18 cellular contexts compared by ENCODE assay signal in the genomic region with DNA sequence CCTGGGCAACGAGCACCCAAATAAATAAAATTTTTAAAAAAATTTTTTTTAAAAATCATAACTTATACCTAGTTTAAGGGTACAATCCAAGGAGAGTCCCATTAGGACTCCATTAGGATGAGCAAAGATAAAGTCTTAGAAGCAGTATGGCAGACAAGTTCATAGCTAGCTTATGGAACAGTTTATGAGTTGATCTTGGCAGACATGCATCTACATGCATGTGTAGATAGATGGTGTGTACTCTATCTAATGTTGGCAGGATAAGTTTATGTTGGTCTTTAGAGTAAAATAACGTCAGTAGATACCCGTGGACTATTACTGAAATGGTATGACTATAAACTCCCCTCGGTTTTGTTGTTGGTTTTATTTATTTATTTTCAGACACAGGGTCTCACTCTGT. TPM values are rescaled to one million over a fixed set of nuclear protein-coding genes. Genes with fewer than 3 reads are reported as not detected.
DNase-seq lines count a peak whose midpoint lies in the region; ATAC-seq and TF ChIP-seq lines count a peak whose summit lies in the region.
"Had no signal": no experiment of that assay in that cellular context is flagged by ENCODE, and none has a peak within 500 bp of the region (broad histone marks: within the 10 kb centered on the region; RNA-seq: fewer than 3 reads in every experiment).

No MANE protein-coding gene starts in this region.

- H3K9me3 ChIP-seq in HCT116 (ENCODE audit: control insufficient read depth in 1 of 2, insufficient read depth in 1 of 2, low read depth in 1 of 2, low read length in 2 of 2): no peaks in the 10 kb centered on the region
- H3K9me3 ChIP-seq in PC-3 (ENCODE audit: low read length): no peaks in the 10 kb centered on the region
- H3K9me3 ChIP-seq in esophagus (ENCODE audit: control insufficient read depth in 2 of 2, insufficient read depth in 1 of 2, low read depth in 1 of 2, low read length in 1 of 2): no peaks in the 10 kb centered on the region
- H3K9me3 ChIP-seq in prostate gland: no peaks in the 10 kb centered on the region
- no peaks in the 10 kb centered on the region for H3K9me3 ChIP-seq in BE2C
- H3K9me3 ChIP-seq: breast epithelium, suprapubic skin had no signal

- H3K36me3 ChIP-seq in HCT116 (ENCODE audit: control insufficient read depth in 1 of 2, insufficient read depth in 2 of 2, low read length in 2 of 2): no peaks in the 10 kb centered on the region; a peak in 1 of 4 replicates
- H3K36me3 ChIP-seq in PC-3 (ENCODE audit: low read depth, low read length): no peaks in the 10 kb centered on the region
- no peaks in the 10 kb centered on the region for H3K36me3 ChIP-seq in esophagus (ENCODE audit: control insufficient read depth in 2 of 2, insufficient read depth in 2 of 2, low read length in 1 of 2)
- no peaks in the 10 kb centered on the region for H3K36me3 ChIP-seq in prostate gland
- H3K36me3 ChIP-seq in BE2C: no peaks in the 10 kb centered on the region; the same call in 1 of the 2 replicates
- H3K36me3 ChIP-seq: breast epithelium had no signal

- TF ChIP-seq RAD21 in HCT116 (IDR thresholded peaks at IDR 0.05; ENCODE audit: low read depth): no peak

- H3K9me2 ChIP-seq in HCT116 (ENCODE audit: insufficient read depth) (no peaks in the 10 kb centered on the region), PC-3 (replicated peaks; ENCODE audit: low read length) (no peaks in the 10 kb centered on the region)

- POLR2A ChIA-PET in HCT116 (lab: Charles Lee): no interaction called here
- POLR2A ChIA-PET in PC-3 (lab: Charles Lee; ENCODE audit: unreplicated experiment): no interaction called here

- H2AFZ ChIP-seq in HCT116 (ENCODE audit: low read depth, low read length, poor library complexity, severe bottlenecking): no peak overlapping the region
- no peak overlapping the region for H2AFZ ChIP-seq in PC-3 (ENCODE audit: low read length)

- H3K4me3 ChIP-seq in HCT116 (replicated peaks in 1 of 2; ENCODE audit: low read depth in 1 of 2, low read length in 2 of 2) (no peak overlapping the region), PC-3 (ENCODE audit: low read length) (no peak overlapping the region), esophagus (ENCODE audit: low read depth in 1 of 2, low read length in 2 of 2) (no peak overlapping the region), prostate gland (no peak overlapping the region), BE2C (ENCODE audit: low read depth, low read length) (no peak overlapping the region)
- H3K4me3 ChIP-seq: breast epithelium, GM23248, suprapubic skin had no signal

- peaks cover 11% of the 10 kb centered on the region for H3F3A ChIP-seq in PC-3 (ENCODE audit: low read length, unreplicated experiment)

- RAD21 ChIA-PET in HCT116 (lab: Charles Lee; ENCODE audit: low non-redundant PET in 1 of 2, low total read pairs in 2 of 2, uncharacterized antibody in 2 of 2, unreplicated experiment in 2 of 2): no interaction called here

- no peak overlapping the region for H3K9ac ChIP-seq in HCT116 (ENCODE audit: low read length)
- H3K9ac ChIP-seq in PC-3 (ENCODE audit: low read length): peak overlapping the region; percentile 85
- H3K9ac ChIP-seq: GM23248 had no signal

- peaks cover 58 to 77% of the 10 kb centered on the region in 2 experiments for H3K4me1 ChIP-seq in HCT116 (ENCODE audit: control insufficient read depth in 1 of 2, insufficient read depth in 2 of 2, low read length in 2 of 2)
- H3K4me1 ChIP-seq in PC-3 (ENCODE audit: insufficient read depth, low read length): peaks cover 78% of the 10 kb centered on the region
- peaks cover 0 to 3% of the 10 kb centered on the region in 2 donors for H3K4me1 ChIP-seq in esophagus (ENCODE audit: control insufficient read depth in 2 of 2, insufficient read depth in 2 of 2, low read length in 1 of 2)
- no peaks in the 10 kb centered on the region for H3K4me1 ChIP-seq in prostate gland (replicated peaks)
- H3K4me1 ChIP-seq in BE2C: peaks cover 5% of the 10 kb centered on the region; the same call in 1 of the 2 replicates
- H3K4me1 ChIP-seq: breast epithelium had no signal

- TF ChIP-seq CTCF in HCT116 (IDR thresholded peaks at IDR 0.05 in 2 of 3, conservative IDR thresholded peaks at IDR 0.05 in 1 of 3; ENCODE audit: borderline replicate concordance in 1 of 3, insufficient read depth in 1 of 3, low read depth in 2 of 3, low read length in 2 of 3): no peak
- TF ChIP-seq CTCF in PC-3 (conservative IDR thresholded peaks at IDR 0.05; ENCODE audit: low read depth, low read length): no peak
- TF ChIP-seq CTCF in prostate gland (IDR thresholded peaks at IDR 0.05): no peak
- TF ChIP-seq CTCF in BE2C (IDR thresholded peaks at IDR 0.05; ENCODE audit: low read depth, low read length): no peak

- no TSS peak for BruUV-seq in HCT116 (replicated peaks; lab: Mats Ljungman, UMichigan)
- BruUV-seq in PC-3 (replicated peaks; lab: Mats Ljungman, UMichigan): no TSS peak

- H3K4me2 ChIP-seq in HCT116 (ENCODE audit: low read length) (peak overlapping the region; percentile 73; the same call in 1 of the 2 replicates), PC-3 (ENCODE audit: low read length) (peak overlapping the region; percentile 71; the same call in 1 of the 2 replicates)

- TF ChIP-seq POLR2A in HCT116 (IDR thresholded peaks at IDR 0.05; ENCODE audit: borderline replicate concordance, extremely low read depth, insufficient read depth, insufficient read length) (no peak), prostate gland (IDR thresholded peaks at IDR 0.05) (no peak)

- intact Hi-C loops in HCT116 (cut with micrococcal nuclease) (no loop called here), PC-3 (cut with micrococcal nuclease) (loop anchor here (2.0 kb wide), 2 partner anchors 40 to 48 kb away; a partner anchor contains a TSS), prostate gland (cut with DNase I) (no loop called here)

- H4K20me1 ChIP-seq in HCT116 (ENCODE audit: insufficient read depth) (peaks cover 3% of the 10 kb centered on the region; the same call in 1 of the 2 replicates), PC-3 (ENCODE audit: low read length) (no peaks in the 10 kb centered on the region)

- H3K27me3 ChIP-seq in HCT116 (ENCODE audit: insufficient read depth, low read length) (no peaks in the 10 kb centered on the region), PC-3 (ENCODE audit: low read length) (no peaks in the 10 kb centered on the region), esophagus (ENCODE audit: control insufficient read depth in 1 of 2, insufficient read depth in 2 of 2, low read length in 2 of 2) (no peaks in the 10 kb centered on the region), prostate gland (replicated peaks; ENCODE audit: insufficient read depth) (no peaks in the 10 kb centered on the region), BE2C (no peaks in the 10 kb centered on the region)
- H3K27me3 ChIP-seq: breast epithelium, suprapubic skin had no signal

- H3K27ac ChIP-seq in HCT116 (ENCODE audit: low read depth, low read length) (peak overlapping the region; percentile 71; the same call in 1 of the 2 replicates), PC-3 (ENCODE audit: low read length) (peak overlapping the region; percentile 98), esophagus (ENCODE audit: low read depth in 2 of 2, low read length in 1 of 2) (peak overlapping the region; percentile 57 to 84), prostate gland (peak overlapping the region; percentile 61 to 76)

- ATAC-seq in HCT116: no peak
- ATAC-seq in PC-3: no peak
- no peak for ATAC-seq in HG02642 (IDR thresholded peaks at IDR 0.05; ENCODE audit: poor library complexity, unreplicated experiment)
- ATAC-seq: stimulated activated memory B cell treated with anti-CD40 and anti-IgM and Interleukin-4, amounts not matched to agents 10 μg/mL and 1 μg/mL and 100 μg/mL, for 72 hours; WTC11 had no signal

- 86 to 89% methylated on average over 4 of the region's 4 CpGs for WGBS in esophagus, 2 donors
- 63% methylated on average over 4 of the region's 4 CpGs for WGBS in prostate gland

- CTCF ChIA-PET in HCT116 (lab: Charles Lee): no interaction called here
- CTCF ChIA-PET in PC-3 (lab: Charles Lee): no interaction called here

- DNase-seq in HCT116 (ENCODE audit: low read depth, low spot score) (no peak), PC-3 (no peak), prostate gland (ENCODE audit: low spot score) (no peak), BE2C (no peak), islet precursor cell (no peak)
- DNase-seq: activated CD4-positive, alpha-beta memory T cell treated with anti-CD3 and anti-CD28 coated beads for 36 hours; activated effector memory CD4-positive, alpha-beta T cell treated with Interleukin-2 at 50 U/mL for 16 hours; cortex of kidney; DND-41; NCI-H2107; T-helper 9 cell had no signal

- H3K79me2 ChIP-seq in HCT116 (ENCODE audit: insufficient read depth, low read length) (0 out of 2 replicates have a peak, but pooled peaks cover 3% of the 10 kb centered on the region), PC-3 (ENCODE audit: low read length) (no peaks in the 10 kb centered on the region)

TF ChIP-seq in HCT116, 20 proteins besides CTCF, POLR2A, EP300 and RAD21 (continues in another document):
- TF ChIP-seq EZH2 (IDR thresholded peaks at IDR 0.05) (no peak), CBX3 (IDR thresholded peaks at IDR 0.05; ENCODE audit: low read depth) (no peak)

RNA-seq across cellular contexts. Expression of a gene that starts 40.2 kb away (rescaled TPM):
- total RNA-seq in HCT116 (2021; ENCODE audit: unreplicated experiment): 12.5 TPM
- polyA plus RNA-seq in HCT116 (2012): 3.7 and 6.3 TPM in 2 replicates
- total RNA-seq in PC-3 (2014; rRNA removed): 6.0 and 6.5 TPM in 2 replicates
- 1 to 10 TPM; 3.8 to 5.6 TPM for polyA plus RNA-seq in esophagus
- total RNA-seq in prostate gland: 10 to 100 TPM; 11.7 to 17.1 TPM
- 15.6 TPM for polyA plus RNA-seq in BE2C (2012; ENCODE audit: insufficient read depth, insufficient read length, low read depth)

RNA-seq across cellular contexts. Expression of a gene that starts 48.1 kb away (rescaled TPM):
- 21.1 TPM for total RNA-seq in HCT116 (2021; ENCODE audit: unreplicated experiment)
- 4.8 and 5.2 TPM in 2 replicates for polyA plus RNA-seq in HCT116 (2012)
- 8.1 and 10.1 TPM in 2 replicates for total RNA-seq in PC-3 (2014; rRNA removed)
- 1 to 10 TPM; 2.5 to 4.6 TPM for polyA plus RNA-seq in esophagus
- total RNA-seq in prostate gland: 10 to 100 TPM; 10.7 to 14.5 TPM
- polyA plus RNA-seq in BE2C (2012; ENCODE audit: insufficient read depth, insufficient read length, low read depth): 12.4 TPM
